In the genomic region with DNA sequence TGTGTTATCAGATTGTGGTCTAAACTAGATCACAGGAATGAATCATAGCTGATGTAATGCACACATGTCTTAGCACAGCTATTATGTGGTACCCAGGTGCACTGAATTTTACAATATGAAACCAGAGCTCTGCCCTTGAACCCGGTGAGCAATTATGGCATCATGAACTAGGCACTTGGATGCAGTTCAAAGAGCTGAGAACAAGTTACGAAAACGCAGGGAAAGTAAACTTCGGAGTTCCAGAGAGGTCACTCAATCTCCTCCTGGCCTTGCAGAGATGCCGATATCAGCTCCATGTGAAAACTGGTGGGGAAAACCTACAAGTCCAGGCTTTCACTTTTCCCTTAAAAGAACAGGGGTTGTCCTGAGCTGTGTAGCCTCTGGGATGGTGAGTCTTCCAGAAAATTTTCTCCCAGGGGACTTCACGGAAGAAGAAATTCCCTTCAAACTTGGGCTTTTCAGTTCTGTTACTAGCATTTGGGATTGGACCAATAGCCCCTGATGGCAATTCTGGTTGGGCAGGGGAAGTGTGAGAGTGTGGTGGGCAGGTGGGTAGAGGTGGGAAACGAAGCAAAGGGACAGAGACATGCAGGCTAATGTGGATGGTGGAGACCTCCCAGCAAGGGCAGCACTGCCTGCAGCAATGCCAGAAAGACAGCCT, we compare ENCODE assay signal across 1 cellular context.
TF ChIP-seq lines count a peak whose summit lies in the region.

No MANE protein-coding gene starts in this region.

TF ChIP-seq in HepG2, 621 proteins besides CTCF, POLR2A, EP300 and RAD21 (continued from another document and continues in another):
- TF ChIP-seq, protein P1, sequence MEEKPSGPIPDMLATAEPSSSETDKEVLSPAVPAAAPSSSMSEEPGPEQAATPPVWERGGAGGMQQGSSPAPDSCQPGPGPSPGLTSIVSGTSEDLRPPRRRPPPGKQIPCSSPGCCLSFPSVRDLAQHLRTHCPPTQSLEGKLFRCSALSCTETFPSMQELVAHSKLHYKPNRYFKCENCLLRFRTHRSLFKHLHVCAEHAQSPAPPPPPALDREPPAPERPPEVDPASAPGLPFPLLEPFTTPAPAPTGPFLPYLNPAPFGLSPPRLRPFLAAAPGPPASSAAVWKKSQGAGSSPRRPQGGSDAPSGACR (CRISPR knock-in tag; IDR thresholded peaks at IDR 0.05): no peak
- no peak for TF ChIP-seq GTF3A (CRISPR knock-in tag; conservative IDR thresholded peaks at IDR 0.05)
- TF ChIP-seq, protein P2, sequence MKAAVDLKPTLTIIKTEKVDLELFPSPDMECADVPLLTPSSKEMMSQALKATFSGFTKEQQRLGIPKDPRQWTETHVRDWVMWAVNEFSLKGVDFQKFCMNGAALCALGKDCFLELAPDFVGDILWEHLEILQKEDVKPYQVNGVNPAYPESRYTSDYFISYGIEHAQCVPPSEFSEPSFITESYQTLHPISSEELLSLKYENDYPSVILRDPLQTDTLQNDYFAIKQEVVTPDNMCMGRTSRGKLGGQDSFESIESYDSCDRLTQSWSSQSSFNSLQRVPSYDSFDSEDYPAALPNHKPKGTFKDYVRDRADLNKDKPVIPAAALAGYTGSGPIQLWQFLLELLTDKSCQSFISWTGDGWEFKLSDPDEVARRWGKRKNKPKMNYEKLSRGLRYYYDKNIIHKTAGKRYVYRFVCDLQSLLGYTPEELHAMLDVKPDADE (CRISPR knock-in tag; IDR thresholded peaks at IDR 0.05): no peak
- TF ChIP-seq, protein P3, sequence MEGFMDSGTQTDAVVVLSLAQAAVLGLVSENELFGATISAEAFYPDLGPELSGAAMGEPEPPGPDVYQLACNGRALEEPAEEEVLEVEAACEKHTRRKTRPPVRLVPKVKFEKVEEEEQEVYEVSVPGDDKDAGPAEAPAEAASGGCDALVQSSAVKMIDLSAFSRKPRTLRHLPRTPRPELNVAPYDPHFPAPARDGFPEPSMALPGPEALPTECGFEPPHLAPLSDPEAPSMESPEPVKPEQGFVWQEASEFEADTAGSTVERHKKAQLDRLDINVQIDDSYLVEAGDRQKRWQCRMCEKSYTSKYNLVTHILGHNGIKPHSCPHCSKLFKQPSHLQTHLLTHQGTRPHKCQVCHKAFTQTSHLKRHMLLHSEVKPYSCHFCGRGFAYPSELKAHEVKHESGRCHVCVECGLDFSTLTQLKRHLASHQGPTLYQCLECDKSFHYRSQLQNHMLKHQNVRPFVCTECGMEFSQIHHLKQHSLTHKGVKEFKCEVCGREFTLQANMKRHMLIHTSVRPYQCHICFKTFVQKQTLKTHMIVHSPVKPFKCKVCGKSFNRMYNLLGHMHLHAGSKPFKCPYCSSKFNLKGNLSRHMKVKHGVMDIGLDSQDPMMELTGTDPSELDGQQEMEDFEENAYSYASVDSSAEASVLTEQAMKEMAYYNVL (CRISPR knock-in tag; IDR thresholded peaks at IDR 0.05; ENCODE audit: borderline replicate concordance): peak; percentile 96
- TF ChIP-seq KLF9 (CRISPR knock-in tag; IDR thresholded peaks at IDR 0.05; ENCODE audit: low read depth): peak; percentile 45; the same call in 1 of the 2 replicates
- peak; percentile 99 for TF ChIP-seq FOXA3 (CRISPR knock-in tag; IDR thresholded peaks at IDR 0.05)
- no peak for TF ChIP-seq EEA1 (CRISPR knock-in tag; IDR thresholded peaks at IDR 0.05; ENCODE audit: borderline replicate concordance)
- no peak; the same call in 1 of the 2 replicates for TF ChIP-seq GLI4 (CRISPR knock-in tag; IDR thresholded peaks at IDR 0.05; ENCODE audit: borderline replicate concordance)
- no peak for TF ChIP-seq POLR2AphosphoS2 (IDR thresholded peaks at IDR 0.05; ENCODE audit: low read depth, low read length)
- TF ChIP-seq, protein P4, sequence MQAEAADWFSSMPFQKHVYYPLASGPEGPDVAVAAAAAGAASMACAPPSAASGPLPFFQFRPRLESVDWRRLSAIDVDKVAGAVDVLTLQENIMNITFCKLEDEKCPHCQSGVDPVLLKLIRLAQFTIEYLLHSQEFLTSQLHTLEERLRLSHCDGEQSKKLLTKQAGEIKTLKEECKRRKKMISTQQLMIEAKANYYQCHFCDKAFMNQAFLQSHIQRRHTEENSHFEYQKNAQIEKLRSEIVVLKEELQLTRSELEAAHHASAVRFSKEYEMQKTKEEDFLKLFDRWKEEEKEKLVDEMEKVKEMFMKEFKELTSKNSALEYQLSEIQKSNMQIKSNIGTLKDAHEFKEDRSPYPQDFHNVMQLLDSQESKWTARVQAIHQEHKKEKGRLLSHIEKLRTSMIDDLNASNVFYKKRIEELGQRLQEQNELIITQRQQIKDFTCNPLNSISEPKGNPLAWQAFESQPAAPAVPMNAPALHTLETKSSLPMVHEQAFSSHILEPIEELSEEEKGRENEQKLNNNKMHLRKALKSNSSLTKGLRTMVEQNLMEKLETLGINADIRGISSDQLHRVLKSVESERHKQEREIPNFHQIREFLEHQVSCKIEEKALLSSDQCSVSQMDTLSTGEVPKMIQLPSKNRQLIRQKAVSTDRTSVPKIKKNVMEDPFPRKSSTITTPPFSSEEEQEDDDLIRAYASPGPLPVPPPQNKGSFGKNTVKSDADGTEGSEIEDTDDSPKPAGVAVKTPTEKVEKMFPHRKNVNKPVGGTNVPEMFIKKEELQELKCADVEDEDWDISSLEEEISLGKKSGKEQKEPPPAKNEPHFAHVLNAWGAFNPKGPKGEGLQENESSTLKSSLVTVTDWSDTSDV (CRISPR knock-in tag; IDR thresholded peaks at IDR 0.05): no peak
- TF ChIP-seq, protein P5, sequence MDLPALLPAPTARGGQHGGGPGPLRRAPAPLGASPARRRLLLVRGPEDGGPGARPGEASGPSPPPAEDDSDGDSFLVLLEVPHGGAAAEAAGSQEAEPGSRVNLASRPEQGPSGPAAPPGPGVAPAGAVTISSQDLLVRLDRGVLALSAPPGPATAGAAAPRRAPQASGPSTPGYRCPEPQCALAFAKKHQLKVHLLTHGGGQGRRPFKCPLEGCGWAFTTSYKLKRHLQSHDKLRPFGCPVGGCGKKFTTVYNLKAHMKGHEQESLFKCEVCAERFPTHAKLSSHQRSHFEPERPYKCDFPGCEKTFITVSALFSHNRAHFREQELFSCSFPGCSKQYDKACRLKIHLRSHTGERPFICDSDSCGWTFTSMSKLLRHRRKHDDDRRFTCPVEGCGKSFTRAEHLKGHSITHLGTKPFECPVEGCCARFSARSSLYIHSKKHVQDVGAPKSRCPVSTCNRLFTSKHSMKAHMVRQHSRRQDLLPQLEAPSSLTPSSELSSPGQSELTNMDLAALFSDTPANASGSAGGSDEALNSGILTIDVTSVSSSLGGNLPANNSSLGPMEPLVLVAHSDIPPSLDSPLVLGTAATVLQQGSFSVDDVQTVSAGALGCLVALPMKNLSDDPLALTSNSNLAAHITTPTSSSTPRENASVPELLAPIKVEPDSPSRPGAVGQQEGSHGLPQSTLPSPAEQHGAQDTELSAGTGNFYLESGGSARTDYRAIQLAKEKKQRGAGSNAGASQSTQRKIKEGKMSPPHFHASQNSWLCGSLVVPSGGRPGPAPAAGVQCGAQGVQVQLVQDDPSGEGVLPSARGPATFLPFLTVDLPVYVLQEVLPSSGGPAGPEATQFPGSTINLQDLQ (CRISPR knock-in tag; IDR thresholded peaks at IDR 0.05): no peak; the same call in 1 of the 2 replicates
- no peak for TF ChIP-seq ZNF367 (CRISPR knock-in tag; IDR thresholded peaks at IDR 0.05; ENCODE audit: borderline replicate concordance)
- TF ChIP-seq ZFP62 (CRISPR knock-in tag; IDR thresholded peaks at IDR 0.05): no peak
- peak; percentile 78; the same call in 1 of the 2 replicates for TF ChIP-seq ZNF703 (CRISPR knock-in tag; IDR thresholded peaks at IDR 0.05; ENCODE audit: borderline replicate concordance)
- peak; percentile 85; the same call in 1 of the 2 replicates for TF ChIP-seq ZNF556 (CRISPR knock-in tag; IDR thresholded peaks at IDR 0.05; ENCODE audit: borderline replicate concordance)
- TF ChIP-seq, protein P6, sequence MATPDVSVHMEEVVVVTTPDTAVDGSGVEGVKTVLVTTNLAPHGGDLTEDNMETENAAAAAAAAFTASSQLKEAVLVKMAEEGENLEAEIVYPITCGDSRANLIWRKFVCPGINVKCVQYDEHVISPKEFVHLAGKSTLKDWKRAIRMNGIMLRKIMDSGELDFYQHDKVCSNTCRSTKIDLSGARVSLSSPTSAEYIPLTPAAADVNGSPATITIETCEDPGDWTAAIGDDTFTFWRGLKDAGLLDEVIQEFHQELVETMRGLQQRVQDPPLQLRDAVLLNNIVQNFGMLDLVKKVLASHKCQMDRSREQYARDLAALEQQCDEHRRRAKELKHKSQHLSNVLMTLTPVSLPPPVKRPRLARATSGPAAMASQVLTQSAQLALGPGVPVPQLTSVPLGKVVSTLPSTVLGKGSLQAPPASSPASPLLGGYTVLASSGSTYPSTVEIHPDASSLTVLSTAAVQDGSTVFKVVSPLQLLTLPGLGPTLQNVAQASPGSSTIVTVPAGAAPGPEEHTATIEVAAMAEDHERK (CRISPR knock-in tag; IDR thresholded peaks at IDR 0.05; ENCODE audit: low read depth): no peak; the same call in 1 of the 2 replicates
- TF ChIP-seq RAD51 (IDR thresholded peaks at IDR 0.05; ENCODE audit: borderline replicate concordance): no peak
- TF ChIP-seq, protein P7, sequence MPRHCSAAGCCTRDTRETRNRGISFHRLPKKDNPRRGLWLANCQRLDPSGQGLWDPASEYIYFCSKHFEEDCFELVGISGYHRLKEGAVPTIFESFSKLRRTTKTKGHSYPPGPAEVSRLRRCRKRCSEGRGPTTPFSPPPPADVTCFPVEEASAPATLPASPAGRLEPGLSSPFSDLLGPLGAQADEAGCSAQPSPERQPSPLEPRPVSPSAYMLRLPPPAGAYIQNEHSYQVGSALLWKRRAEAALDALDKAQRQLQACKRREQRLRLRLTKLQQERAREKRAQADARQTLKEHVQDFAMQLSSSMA (CRISPR knock-in tag; IDR thresholded peaks at IDR 0.05): peak; percentile 74
- TF ChIP-seq THAP11 (CRISPR knock-in tag; IDR thresholded peaks at IDR 0.05): peak; percentile 82
- TF ChIP-seq NONO (IDR thresholded peaks at IDR 0.05): no peak
- peak; percentile 82; the same call in 1 of the 2 replicates for TF ChIP-seq NONO (CRISPR knock-in tag; conservative IDR thresholded peaks at IDR 0.05)
- TF ChIP-seq, protein P8, sequence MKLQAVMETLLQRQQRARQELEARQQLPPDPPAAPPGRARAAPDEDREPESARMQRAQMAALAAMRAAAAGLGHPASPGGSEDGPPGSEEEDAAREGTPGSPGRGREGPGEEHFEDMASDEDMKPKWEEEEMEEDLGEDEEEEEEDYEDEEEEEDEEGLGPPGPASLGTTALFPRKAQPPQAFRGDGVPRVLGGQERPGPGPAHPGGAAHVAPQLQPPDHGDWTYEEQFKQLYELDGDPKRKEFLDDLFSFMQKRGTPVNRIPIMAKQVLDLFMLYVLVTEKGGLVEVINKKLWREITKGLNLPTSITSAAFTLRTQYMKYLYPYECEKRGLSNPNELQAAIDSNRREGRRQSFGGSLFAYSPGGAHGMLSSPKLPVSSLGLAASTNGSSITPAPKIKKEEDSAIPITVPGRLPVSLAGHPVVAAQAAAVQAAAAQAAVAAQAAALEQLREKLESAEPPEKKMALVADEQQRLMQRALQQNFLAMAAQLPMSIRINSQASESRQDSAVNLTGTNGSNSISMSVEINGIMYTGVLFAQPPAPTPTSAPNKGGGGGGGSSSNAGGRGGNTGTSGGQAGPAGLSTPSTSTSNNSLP (IDR thresholded peaks at IDR 0.05; ENCODE audit: low read depth, low read length): peak; percentile 99
- TF ChIP-seq, protein P9, sequence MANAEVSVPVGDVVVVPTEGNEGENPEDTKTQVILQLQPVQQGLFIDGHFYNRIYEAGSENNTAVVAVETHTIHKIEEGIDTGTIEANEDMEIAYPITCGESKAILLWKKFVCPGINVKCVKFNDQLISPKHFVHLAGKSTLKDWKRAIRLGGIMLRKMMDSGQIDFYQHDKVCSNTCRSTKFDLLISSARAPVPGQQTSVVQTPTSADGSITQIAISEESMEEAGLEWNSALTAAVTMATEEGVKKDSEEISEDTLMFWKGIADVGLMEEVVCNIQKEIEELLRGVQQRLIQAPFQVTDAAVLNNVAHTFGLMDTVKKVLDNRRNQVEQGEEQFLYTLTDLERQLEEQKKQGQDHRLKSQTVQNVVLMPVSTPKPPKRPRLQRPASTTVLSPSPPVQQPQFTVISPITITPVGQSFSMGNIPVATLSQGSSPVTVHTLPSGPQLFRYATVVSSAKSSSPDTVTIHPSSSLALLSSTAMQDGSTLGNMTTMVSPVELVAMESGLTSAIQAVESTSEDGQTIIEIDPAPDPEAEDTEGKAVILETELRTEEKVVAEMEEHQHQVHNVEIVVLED (CRISPR knock-in tag; IDR thresholded peaks at IDR 0.05; ENCODE audit: borderline replicate concordance): peak; percentile 59; the same call in 1 of the 2 replicates
- TF ChIP-seq, protein P10, sequence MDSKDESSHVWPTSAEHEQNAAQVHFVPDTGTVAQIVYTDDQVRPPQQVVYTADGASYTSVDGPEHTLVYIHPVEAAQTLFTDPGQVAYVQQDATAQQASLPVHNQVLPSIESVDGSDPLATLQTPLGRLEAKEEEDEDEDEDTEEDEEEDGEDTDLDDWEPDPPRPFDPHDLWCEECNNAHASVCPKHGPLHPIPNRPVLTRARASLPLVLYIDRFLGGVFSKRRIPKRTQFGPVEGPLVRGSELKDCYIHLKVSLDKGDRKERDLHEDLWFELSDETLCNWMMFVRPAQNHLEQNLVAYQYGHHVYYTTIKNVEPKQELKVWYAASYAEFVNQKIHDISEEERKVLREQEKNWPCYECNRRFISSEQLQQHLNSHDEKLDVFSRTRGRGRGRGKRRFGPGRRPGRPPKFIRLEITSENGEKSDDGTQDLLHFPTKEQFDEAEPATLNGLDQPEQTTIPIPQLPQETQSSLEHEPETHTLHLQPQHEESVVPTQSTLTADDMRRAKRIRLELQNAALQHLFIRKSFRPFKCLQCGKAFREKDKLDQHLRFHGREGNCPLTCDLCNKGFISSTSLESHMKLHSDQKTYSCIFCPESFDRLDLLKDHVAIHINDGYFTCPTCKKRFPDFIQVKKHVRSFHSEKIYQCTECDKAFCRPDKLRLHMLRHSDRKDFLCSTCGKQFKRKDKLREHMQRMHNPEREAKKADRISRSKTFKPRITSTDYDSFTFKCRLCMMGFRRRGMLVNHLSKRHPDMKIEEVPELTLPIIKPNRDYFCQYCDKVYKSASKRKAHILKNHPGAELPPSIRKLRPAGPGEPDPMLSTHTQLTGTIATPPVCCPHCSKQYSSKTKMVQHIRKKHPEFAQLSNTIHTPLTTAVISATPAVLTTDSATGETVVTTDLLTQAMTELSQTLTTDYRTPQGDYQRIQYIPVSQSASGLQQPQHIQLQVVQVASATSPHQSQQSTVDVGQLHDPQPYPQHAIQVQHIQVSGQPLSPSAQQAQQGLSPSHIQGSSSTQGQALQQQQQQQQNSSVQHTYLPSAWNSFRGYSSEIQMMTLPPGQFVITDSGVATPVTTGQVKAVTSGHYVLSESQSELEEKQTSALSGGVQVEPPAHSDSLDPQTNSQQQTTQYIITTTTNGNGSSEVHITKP (CRISPR knock-in tag; IDR thresholded peaks at IDR 0.05; ENCODE audit: low read depth): peak; percentile 87; the same call in 1 of the 2 replicates
